Comparison of ENCODE assay signal across 8 cellular contexts in genomic region chr12:57766464-57767311, GRCh38. TPM values are rescaled to one million over a fixed set of nuclear protein-coding genes. Genes with fewer than 3 reads are reported as not detected.
DNase-seq lines count a peak whose midpoint lies in the region; ATAC-seq and TF ChIP-seq lines count a peak whose summit lies in the region.

Gene CYP27B1, minus strand, starts transcription at chr12:57767078. Its CDS starts 37 bp downstream, at chr12:57767041.

- no peak for ATAC-seq in DND-41 (ENCODE audit: insufficient read depth, low read depth)
- ATAC-seq in mucosa of descending colon: peak; percentile 24
- no peak for ATAC-seq in HG03097 (IDR thresholded peaks at IDR 0.05; ENCODE audit: low FRiP score, unreplicated experiment)

- no peak for DNase-seq in DND-41
- peak; percentile 18 to 28 for DNase-seq in NCI-H526 (lab: John Stamatoyannopoulos, UW)
- DNase-seq in coronary artery (ENCODE audit: low spot score): no peak
- peak in 2 of 3 donors; percentile 26 to 38 for DNase-seq in mucosa of descending colon
- no peak for DNase-seq in dermis blood vessel endothelial cell
- no peak for DNase-seq in OCI-M1 (lab: John Stamatoyannopoulos, UW)
- DNase-seq in globus pallidus (ENCODE audit: low spot score): no peak

- H3K9me3 ChIP-seq in DND-41 (ENCODE audit: insufficient read depth, low read length, severe bottlenecking) (no peaks in the 10 kb centered on the region), mucosa of descending colon (no peaks in the 10 kb centered on the region)

- no peak within 1 kb of the TSS for H2AFZ ChIP-seq in DND-41 (ENCODE audit: low read depth, low read length)

- H3K27ac ChIP-seq in DND-41 (ENCODE audit: low read length): no peak within 1 kb of the TSS
- H3K27ac ChIP-seq in coronary artery: peak within 1 kb of the TSS in 1 of 2 donors; percentile 8

- H3K4me3 ChIP-seq in DND-41 (ENCODE audit: low read depth in 1 of 2, low read length in 2 of 2) (no peak within 1 kb of the TSS), coronary artery (peak within 1 kb of the TSS; percentile 69), mucosa of descending colon (no peak within 1 kb of the TSS)

- H3K4me2 ChIP-seq in DND-41 (ENCODE audit: insufficient read depth, low read length): no peak within 1 kb of the TSS

- intact Hi-C loops in mucosa of descending colon (cut with DNase I, micrococcal nuclease): no loop called here

- peaks cover 10% of the 10 kb centered on the region for H3K79me2 ChIP-seq in DND-41 (ENCODE audit: insufficient read depth, low read length)

- H3K36me3 ChIP-seq in DND-41 (ENCODE audit: insufficient read depth, low read length) (peaks cover 29% of the 10 kb centered on the region), mucosa of descending colon (ENCODE audit: low read depth) (no peaks in the 10 kb centered on the region)

- H3K4me1 ChIP-seq in DND-41 (ENCODE audit: insufficient read depth, low read length) (peaks cover 12% of the 10 kb centered on the region), mucosa of descending colon (ENCODE audit: low read depth) (peaks cover 28% of the 10 kb centered on the region)

- no peaks in the 10 kb centered on the region for H3K27me3 ChIP-seq in DND-41 (ENCODE audit: insufficient read depth, low read length, poor library complexity)

- no peak for TF ChIP-seq CTCF in DND-41 (IDR thresholded peaks at IDR 0.05; ENCODE audit: borderline replicate concordance, extremely low read depth, low read length, poor library complexity, severe bottlenecking)
- TF ChIP-seq CTCF in coronary artery (IDR thresholded peaks at IDR 0.05): no peak
- no peak for TF ChIP-seq CTCF in mucosa of descending colon (IDR thresholded peaks at IDR 0.05)

- peak within 1 kb of the TSS; percentile 6; the same call in 1 of the 2 replicates for H3K9ac ChIP-seq in DND-41 (ENCODE audit: low read depth, low read length)

- H4K20me1 ChIP-seq in DND-41 (ENCODE audit: insufficient read depth, low read length): no peaks in the 10 kb centered on the region

RNA-seq across cellular contexts. Expression of gene CYP27B1, which starts in this region (rescaled TPM):
- total RNA-seq in mucosa of descending colon (1 to 10 TPM; 1.2 to 2.1 (median 1.4) TPM), dermis blood vessel endothelial cell (0.17 and 0.47 TPM in 2 replicates)

Comparison
In these comparisons a context has a peak if more than half of its experiments do, and no peak if none do; other contexts are left out.
1. DNase-seq: peak in NCI-H526 (2 of 2) and mucosa of descending colon (2 of 3); none in DND-41 (single experiment), coronary artery (single experiment), dermis blood vessel endothelial cell (single experiment), OCI-M1 (single experiment) and globus pallidus (single experiment).